Comparison of ENCODE assay signal across 2 cellular contexts in the genomic region with DNA sequence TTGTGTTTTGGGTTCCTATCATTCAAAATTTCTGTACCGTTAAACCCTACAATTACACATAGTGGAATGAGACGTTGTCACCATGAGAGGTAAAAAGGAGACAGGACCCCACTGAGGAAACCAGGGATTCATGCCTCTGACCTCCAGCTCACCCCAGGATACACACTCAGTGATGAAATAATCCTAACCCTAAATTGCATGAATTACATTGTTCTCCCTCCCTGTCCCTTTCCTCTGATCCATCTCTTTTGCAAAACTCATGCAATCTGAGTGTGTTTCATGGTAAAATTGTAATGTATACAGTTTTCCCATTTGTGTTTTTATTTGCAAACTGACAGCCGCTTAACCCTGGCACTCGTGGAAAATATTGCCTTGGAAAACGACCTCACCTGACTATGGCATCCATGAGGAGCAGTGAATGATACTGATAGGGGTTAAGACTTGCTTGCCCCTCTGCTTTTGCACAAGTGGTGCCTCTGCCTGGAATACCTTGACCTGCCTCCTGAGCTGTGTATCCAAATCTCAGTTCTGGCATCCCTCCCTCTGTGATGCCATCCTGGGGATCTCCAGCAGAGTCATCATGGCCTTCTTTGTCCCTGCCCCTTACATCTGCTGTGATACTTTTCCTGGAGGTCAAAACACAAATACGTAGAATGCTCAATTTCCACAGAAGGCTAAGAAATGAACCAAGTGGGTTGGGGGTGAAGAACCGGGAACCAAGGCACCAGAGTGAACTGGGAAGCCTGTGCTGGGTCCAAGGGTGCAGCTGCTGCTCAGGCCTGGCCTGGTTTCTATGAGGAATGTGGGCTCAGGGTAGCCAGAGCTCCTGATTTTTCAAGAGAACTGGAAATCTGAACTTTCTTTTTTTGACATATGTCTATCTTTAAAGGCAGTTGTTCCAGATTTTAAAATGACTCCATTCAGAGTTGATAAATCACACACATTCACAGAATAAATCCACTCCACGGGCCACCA.
TF ChIP-seq lines count a peak whose summit lies in the region.

No MANE protein-coding gene starts in this region.

TF ChIP-seq in HEK293, 187 proteins besides CTCF, POLR2A, EP300 and RAD21 (continued from another document):
- TF ChIP-seq, protein P1, sequence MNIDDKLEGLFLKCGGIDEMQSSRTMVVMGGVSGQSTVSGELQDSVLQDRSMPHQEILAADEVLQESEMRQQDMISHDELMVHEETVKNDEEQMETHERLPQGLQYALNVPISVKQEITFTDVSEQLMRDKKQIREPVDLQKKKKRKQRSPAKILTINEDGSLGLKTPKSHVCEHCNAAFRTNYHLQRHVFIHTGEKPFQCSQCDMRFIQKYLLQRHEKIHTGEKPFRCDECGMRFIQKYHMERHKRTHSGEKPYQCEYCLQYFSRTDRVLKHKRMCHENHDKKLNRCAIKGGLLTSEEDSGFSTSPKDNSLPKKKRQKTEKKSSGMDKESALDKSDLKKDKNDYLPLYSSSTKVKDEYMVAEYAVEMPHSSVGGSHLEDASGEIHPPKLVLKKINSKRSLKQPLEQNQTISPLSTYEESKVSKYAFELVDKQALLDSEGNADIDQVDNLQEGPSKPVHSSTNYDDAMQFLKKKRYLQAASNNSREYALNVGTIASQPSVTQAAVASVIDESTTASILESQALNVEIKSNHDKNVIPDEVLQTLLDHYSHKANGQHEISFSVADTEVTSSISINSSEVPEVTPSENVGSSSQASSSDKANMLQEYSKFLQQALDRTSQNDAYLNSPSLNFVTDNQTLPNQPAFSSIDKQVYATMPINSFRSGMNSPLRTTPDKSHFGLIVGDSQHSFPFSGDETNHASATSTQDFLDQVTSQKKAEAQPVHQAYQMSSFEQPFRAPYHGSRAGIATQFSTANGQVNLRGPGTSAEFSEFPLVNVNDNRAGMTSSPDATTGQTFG (tag by site-specific recombination; IDR thresholded peaks at IDR 0.05; ENCODE audit: borderline replicate concordance): no peak
- no peak for TF ChIP-seq ZNF558 (tag by site-specific recombination; IDR thresholded peaks at IDR 0.05)

TF ChIP-seq in GM12878, 131 proteins besides CTCF, POLR2A, EP300 and RAD21 (continued from another document):
- TF ChIP-seq, protein P2, sequence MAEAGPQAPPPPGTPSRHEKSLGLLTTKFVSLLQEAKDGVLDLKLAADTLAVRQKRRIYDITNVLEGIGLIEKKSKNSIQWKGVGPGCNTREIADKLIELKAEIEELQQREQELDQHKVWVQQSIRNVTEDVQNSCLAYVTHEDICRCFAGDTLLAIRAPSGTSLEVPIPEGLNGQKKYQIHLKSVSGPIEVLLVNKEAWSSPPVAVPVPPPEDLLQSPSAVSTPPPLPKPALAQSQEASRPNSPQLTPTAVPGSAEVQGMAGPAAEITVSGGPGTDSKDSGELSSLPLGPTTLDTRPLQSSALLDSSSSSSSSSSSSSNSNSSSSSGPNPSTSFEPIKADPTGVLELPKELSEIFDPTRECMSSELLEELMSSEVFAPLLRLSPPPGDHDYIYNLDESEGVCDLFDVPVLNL (IDR thresholded peaks at IDR 0.05; ENCODE audit: low read depth, low read length): no peak
- TF ChIP-seq SUPT20H (IDR thresholded peaks at IDR 0.05; ENCODE audit: borderline replicate concordance, control insufficient read depth, low read depth, low read length): no peak
- TF ChIP-seq IRF4 (IDR thresholded peaks at IDR 0.05; ENCODE audit: low read depth, low read length): no peak
- TF ChIP-seq HDAC6 (IDR thresholded peaks at IDR 0.05; ENCODE audit: unreplicated experiment): no peak
- peak; percentile 58; the same call in 1 of the 2 replicates for TF ChIP-seq NFXL1 (IDR thresholded peaks at IDR 0.05; ENCODE audit: borderline replicate concordance)
